1 cellular context compared by ENCODE assay signal in the genomic region with DNA sequence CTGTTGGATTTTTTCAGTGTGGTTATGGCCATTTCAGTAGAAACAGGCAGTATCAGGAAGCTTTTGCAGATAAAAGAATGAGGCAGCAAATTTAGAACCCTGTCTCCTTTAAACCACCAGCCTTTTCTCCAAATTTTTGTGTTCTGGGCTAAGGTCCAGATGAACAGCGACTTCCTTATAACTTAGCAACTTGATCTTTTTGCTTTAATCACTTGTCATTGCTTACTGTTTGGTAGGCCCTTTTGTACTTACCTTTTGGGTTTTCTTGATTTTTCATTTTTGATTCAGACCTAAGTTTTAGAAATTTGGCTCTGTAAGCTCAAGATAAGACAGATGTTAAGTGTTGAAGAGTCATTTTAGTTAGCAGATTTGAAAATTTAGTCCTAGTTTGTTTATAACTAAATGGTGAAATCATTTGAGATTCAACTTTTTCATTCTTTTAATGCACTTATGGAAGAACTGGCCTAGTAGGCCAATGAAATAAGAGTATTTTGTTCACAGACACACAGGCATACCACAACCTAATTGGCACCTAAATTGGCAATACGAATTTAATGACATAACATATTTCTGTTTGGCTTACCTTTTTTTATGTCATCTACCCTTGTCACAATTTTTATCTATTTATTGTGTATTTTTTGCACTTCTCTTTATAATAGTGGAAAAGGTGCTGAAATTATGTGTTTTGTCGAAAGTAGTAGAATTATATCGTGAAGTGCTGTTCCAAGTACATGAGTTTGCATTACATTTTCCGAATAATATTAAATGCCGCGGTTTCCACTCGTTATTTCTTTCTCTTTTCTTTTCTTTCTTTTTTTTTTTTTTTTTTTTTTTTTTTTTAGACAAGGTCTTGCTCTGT.
A peak's percentile ranks its signal among the peaks of the same experiment; 100 is the strongest.
TF ChIP-seq lines count a peak whose summit lies in the region.

No MANE protein-coding gene starts in this region.

TF ChIP-seq in K562, 482 proteins besides CTCF, POLR2A, EP300 and RAD21 (continued from another document and continues in another):
- TF ChIP-seq, protein P1, sequence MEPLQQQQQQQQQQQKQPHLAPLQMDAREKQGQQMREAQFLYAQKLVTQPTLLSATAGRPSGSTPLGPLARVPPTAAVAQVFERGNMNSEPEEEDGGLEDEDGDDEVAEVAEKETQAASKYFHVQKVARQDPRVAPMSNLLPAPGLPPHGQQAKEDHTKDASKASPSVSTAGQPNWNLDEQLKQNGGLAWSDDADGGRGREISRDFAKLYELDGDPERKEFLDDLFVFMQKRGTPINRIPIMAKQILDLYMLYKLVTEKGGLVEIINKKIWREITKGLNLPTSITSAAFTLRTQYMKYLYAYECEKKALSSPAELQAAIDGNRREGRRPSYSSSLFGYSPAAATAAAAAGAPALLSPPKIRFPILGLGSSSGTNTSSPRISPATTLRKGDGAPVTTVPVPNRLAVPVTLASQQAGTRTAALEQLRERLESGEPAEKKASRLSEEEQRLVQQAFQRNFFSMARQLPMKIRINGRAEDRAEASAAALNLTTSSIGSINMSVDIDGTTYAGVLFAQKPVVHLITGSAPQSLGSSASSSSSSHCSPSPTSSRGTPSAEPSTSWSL (CRISPR knock-in tag; IDR thresholded peaks at IDR 0.05; ENCODE audit: borderline replicate concordance) = no peak
- TF ChIP-seq ZNF184 (CRISPR knock-in tag; IDR thresholded peaks at IDR 0.05) (no peak), ZNF146 (CRISPR knock-in tag; IDR thresholded peaks at IDR 0.05; ENCODE audit: unreplicated experiment) (no peak), NRF1 (conservative IDR thresholded peaks at IDR 0.05 in 1 of 2, IDR thresholded peaks at IDR 0.05 in 1 of 2) (no peak), POLR2G (IDR thresholded peaks at IDR 0.05; ENCODE audit: low read depth, low read length) (no peak), KDM4B (IDR thresholded peaks at IDR 0.05; ENCODE audit: borderline replicate concordance in 2 of 2, low read depth in 1 of 2) (no peak), PURB (CRISPR knock-in tag; IDR thresholded peaks at IDR 0.05; ENCODE audit: low read depth) (no peak), MECOM (CRISPR knock-in tag; IDR thresholded peaks at IDR 0.05) (no peak), EWSR1 (IDR thresholded peaks at IDR 0.05; ENCODE audit: borderline replicate concordance, low read depth, partially characterized antibody) (no peak), NCOR1 (IDR thresholded peaks at IDR 0.05) (no peak), ERF (CRISPR knock-in tag; IDR thresholded peaks at IDR 0.05) (no peak), SLC30A9 (CRISPR knock-in tag; IDR thresholded peaks at IDR 0.05) (no peak), ZNF316 (IDR thresholded peaks at IDR 0.05) (peak; percentile 95), SMARCA4 (IDR thresholded peaks at IDR 0.05) (peak; percentile 76), CHD4 (IDR thresholded peaks at IDR 0.05; ENCODE audit: insufficient read depth, insufficient replicate concordance, low read depth, low read length, poor library complexity, severe bottlenecking) (no peak), ZNF12 (CRISPR knock-in tag; IDR thresholded peaks at IDR 0.05) (peak; percentile 79; the same call in 1 of the 2 replicates), SIX5 (IDR thresholded peaks at IDR 0.05; ENCODE audit: borderline replicate concordance in 1 of 2, insufficient read depth in 1 of 2, low read depth in 1 of 2, low read length in 2 of 2) (no peak), HNRNPUL1 (IDR thresholded peaks at IDR 0.05; ENCODE audit: low read length) (no peak), ESRRA (IDR thresholded peaks at IDR 0.05; ENCODE audit: borderline replicate concordance, low read depth) (no peak), CBX2 (IDR thresholded peaks at IDR 0.05; ENCODE audit: insufficient read depth, low read length, poor library complexity, severe bottlenecking) (no peak), DMBX1 (CRISPR knock-in tag; IDR thresholded peaks at IDR 0.05; ENCODE audit: borderline replicate concordance) (no peak), MYNN (IDR thresholded peaks at IDR 0.05) (no peak), MYNN (CRISPR knock-in tag; IDR thresholded peaks at IDR 0.05) (no peak), U2AF1 (optimal IDR thresholded peaks at IDR 0.05; ENCODE audit: low read depth, low read length) (no peak), ZNF174 (CRISPR knock-in tag; IDR thresholded peaks at IDR 0.05) (no peak)
- TF ChIP-seq, protein P2, sequence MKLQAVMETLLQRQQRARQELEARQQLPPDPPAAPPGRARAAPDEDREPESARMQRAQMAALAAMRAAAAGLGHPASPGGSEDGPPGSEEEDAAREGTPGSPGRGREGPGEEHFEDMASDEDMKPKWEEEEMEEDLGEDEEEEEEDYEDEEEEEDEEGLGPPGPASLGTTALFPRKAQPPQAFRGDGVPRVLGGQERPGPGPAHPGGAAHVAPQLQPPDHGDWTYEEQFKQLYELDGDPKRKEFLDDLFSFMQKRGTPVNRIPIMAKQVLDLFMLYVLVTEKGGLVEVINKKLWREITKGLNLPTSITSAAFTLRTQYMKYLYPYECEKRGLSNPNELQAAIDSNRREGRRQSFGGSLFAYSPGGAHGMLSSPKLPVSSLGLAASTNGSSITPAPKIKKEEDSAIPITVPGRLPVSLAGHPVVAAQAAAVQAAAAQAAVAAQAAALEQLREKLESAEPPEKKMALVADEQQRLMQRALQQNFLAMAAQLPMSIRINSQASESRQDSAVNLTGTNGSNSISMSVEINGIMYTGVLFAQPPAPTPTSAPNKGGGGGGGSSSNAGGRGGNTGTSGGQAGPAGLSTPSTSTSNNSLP (IDR thresholded peaks at IDR 0.05; ENCODE audit: borderline replicate concordance, low read depth, low read length) = peak; percentile 71; the same call in 1 of the 2 replicates
- TF ChIP-seq, protein P3, sequence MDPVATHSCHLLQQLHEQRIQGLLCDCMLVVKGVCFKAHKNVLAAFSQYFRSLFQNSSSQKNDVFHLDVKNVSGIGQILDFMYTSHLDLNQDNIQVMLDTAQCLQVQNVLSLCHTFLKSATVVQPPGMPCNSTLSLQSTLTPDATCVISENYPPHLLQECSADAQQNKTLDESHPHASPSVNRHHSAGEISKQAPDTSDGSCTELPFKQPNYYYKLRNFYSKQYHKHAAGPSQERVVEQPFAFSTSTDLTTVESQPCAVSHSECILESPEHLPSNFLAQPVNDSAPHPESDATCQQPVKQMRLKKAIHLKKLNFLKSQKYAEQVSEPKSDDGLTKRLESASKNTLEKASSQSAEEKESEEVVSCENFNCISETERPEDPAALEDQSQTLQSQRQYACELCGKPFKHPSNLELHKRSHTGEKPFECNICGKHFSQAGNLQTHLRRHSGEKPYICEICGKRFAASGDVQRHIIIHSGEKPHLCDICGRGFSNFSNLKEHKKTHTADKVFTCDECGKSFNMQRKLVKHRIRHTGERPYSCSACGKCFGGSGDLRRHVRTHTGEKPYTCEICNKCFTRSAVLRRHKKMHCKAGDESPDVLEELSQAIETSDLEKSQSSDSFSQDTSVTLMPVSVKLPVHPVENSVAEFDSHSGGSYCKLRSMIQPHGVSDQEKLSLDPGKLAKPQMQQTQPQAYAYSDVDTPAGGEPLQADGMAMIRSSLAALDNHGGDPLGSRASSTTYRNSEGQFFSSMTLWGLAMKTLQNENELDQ (CRISPR knock-in tag; IDR thresholded peaks at IDR 0.05; ENCODE audit: borderline replicate concordance) = no peak
- TF ChIP-seq, protein P4, sequence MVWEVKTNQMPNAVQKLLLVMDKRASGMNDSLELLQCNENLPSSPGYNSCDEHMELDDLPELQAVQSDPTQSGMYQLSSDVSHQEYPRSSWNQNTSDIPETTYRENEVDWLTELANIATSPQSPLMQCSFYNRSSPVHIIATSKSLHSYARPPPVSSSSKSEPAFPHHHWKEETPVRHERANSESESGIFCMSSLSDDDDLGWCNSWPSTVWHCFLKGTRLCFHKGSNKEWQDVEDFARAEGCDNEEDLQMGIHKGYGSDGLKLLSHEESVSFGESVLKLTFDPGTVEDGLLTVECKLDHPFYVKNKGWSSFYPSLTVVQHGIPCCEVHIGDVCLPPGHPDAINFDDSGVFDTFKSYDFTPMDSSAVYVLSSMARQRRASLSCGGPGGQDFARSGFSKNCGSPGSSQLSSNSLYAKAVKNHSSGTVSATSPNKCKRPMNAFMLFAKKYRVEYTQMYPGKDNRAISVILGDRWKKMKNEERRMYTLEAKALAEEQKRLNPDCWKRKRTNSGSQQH (CRISPR knock-in tag; IDR thresholded peaks at IDR 0.05) = no peak
- TF ChIP-seq, protein P5, sequence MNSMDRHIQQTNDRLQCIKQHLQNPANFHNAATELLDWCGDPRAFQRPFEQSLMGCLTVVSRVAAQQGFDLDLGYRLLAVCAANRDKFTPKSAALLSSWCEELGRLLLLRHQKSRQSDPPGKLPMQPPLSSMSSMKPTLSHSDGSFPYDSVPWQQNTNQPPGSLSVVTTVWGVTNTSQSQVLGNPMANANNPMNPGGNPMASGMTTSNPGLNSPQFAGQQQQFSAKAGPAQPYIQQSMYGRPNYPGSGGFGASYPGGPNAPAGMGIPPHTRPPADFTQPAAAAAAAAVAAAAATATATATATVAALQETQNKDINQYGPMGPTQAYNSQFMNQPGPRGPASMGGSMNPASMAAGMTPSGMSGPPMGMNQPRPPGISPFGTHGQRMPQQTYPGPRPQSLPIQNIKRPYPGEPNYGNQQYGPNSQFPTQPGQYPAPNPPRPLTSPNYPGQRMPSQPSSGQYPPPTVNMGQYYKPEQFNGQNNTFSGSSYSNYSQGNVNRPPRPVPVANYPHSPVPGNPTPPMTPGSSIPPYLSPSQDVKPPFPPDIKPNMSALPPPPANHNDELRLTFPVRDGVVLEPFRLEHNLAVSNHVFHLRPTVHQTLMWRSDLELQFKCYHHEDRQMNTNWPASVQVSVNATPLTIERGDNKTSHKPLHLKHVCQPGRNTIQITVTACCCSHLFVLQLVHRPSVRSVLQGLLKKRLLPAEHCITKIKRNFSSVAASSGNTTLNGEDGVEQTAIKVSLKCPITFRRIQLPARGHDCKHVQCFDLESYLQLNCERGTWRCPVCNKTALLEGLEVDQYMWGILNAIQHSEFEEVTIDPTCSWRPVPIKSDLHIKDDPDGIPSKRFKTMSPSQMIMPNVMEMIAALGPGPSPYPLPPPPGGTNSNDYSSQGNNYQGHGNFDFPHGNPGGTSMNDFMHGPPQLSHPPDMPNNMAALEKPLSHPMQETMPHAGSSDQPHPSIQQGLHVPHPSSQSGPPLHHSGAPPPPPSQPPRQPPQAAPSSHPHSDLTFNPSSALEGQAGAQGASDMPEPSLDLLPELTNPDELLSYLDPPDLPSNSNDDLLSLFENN (IDR thresholded peaks at IDR 0.05; ENCODE audit: low read depth in 2 of 2, low read length in 2 of 2) = no peak
- TF ChIP-seq, protein P6, sequence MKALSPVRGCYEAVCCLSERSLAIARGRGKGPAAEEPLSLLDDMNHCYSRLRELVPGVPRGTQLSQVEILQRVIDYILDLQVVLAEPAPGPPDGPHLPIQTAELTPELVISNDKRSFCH (CRISPR knock-in tag; IDR thresholded peaks at IDR 0.05) = no peak
- TF ChIP-seq, protein P6 (tag; IDR thresholded peaks at IDR 0.05) = no peak
- TF ChIP-seq, protein P7, sequence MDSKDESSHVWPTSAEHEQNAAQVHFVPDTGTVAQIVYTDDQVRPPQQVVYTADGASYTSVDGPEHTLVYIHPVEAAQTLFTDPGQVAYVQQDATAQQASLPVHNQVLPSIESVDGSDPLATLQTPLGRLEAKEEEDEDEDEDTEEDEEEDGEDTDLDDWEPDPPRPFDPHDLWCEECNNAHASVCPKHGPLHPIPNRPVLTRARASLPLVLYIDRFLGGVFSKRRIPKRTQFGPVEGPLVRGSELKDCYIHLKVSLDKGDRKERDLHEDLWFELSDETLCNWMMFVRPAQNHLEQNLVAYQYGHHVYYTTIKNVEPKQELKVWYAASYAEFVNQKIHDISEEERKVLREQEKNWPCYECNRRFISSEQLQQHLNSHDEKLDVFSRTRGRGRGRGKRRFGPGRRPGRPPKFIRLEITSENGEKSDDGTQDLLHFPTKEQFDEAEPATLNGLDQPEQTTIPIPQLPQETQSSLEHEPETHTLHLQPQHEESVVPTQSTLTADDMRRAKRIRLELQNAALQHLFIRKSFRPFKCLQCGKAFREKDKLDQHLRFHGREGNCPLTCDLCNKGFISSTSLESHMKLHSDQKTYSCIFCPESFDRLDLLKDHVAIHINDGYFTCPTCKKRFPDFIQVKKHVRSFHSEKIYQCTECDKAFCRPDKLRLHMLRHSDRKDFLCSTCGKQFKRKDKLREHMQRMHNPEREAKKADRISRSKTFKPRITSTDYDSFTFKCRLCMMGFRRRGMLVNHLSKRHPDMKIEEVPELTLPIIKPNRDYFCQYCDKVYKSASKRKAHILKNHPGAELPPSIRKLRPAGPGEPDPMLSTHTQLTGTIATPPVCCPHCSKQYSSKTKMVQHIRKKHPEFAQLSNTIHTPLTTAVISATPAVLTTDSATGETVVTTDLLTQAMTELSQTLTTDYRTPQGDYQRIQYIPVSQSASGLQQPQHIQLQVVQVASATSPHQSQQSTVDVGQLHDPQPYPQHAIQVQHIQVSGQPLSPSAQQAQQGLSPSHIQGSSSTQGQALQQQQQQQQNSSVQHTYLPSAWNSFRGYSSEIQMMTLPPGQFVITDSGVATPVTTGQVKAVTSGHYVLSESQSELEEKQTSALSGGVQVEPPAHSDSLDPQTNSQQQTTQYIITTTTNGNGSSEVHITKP (IDR thresholded peaks at IDR 0.05; ENCODE audit: partially characterized antibody) = no peak
- TF ChIP-seq, protein P8, sequence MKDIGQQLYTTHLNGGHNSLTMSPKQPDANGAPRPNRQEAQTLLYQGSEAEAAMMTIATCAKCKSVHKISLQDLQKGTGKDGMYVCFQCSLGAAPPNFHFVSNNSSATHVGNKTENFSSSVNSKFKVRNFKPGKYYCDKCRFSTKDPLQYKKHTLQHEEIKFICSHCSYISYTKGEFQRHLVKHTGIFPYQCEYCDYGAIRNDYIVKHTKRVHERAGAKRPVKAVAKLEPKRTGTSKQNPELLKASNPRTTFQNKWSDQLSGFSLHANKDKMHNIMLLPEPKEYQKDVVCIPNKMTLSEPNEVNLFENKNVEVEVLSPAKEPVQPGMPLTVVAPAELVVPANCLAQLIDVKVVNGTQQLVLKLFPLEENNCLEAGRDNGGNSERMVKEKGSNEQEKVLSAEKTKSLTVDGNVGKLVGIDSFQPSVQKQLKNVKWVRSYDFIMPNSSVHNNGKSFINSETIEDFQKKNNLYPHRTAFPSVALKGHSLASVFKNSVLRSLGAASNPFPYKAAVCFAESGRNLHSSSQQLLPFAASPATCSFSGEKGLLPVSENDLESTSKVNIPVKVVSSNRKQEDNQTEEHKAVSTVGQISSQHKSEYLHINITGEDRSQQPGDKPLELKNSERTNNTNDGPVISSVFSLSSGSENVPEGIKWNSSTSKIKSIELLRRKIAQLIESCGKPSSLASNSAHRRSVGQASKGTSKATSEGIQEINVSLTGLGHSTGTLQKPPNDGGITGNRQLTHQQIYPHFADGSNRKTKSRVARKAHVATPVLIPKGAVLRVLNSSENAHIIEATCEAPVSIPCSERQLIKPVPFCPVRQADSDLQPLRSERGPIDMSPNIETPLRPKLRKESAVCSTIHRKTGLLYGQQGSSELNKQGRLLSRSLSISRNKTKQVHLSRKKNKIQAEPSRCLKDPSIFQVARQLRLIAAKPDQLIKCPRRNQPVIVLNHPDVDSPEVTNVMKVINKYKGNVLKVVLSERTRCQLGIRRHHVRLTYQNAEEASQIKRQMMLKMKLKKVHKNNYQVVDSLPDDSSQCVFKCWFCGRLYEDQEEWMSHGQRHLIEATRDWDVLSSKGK (CRISPR knock-in tag; IDR thresholded peaks at IDR 0.05) = no peak
- TF ChIP-seq, protein P9, sequence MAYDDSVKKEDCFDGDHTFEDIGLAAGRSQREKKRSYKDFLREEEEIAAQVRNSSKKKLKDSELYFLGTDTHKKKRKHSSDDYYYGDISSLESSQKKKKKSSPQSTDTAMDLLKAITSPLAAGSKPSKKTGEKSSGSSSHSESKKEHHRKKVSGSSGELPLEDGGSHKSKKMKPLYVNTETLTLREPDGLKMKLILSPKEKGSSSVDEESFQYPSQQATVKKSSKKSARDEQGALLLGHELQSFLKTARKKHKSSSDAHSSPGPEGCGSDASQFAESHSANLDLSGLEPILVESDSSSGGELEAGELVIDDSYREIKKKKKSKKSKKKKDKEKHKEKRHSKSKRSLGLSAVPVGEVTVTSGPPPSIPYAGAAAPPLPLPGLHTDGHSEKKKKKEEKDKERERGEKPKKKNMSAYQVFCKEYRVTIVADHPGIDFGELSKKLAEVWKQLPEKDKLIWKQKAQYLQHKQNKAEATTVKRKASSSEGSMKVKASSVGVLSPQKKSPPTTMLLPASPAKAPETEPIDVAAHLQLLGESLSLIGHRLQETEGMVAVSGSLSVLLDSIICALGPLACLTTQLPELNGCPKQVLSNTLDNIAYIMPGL (CRISPR knock-in tag; IDR thresholded peaks at IDR 0.05) = no peak
